17 cellular contexts compared by ENCODE assay signal in genomic region chr7:154568346-154568745, GRCh38.
DNase-seq lines count a peak whose midpoint lies in the region; TF ChIP-seq lines count a peak whose summit lies in the region.
"Had no signal": no experiment of that assay in that cellular context is flagged by ENCODE, and none has a peak within 500 bp of the region (broad histone marks: within the 10 kb centered on the region; RNA-seq: fewer than 3 reads in every experiment).

No MANE protein-coding gene starts in this region.

- no peak for TF ChIP-seq CTCF in right atrium auricular region (IDR thresholded peaks at IDR 0.05)

- no peaks in the 10 kb centered on the region for H3K36me3 ChIP-seq in H7 (replicated peaks; ENCODE audit: control insufficient read depth, insufficient read depth, low read length)
- no peaks in the 10 kb centered on the region for H3K36me3 ChIP-seq in right atrium auricular region
- no peaks in the 10 kb centered on the region for H3K36me3 ChIP-seq in MG63

- no peak overlapping the region for H3K4me3 ChIP-seq in H7 (ENCODE audit: insufficient read depth, low read depth, low read length)
- no peak overlapping the region for H3K4me3 ChIP-seq in right atrium auricular region
- H3K4me3 ChIP-seq in MG63, result no peak overlapping the region

- no peaks in the 10 kb centered on the region for H3K4me1 ChIP-seq in right atrium auricular region

- H3K27ac ChIP-seq in substantia nigra (ENCODE audit: low read depth, low read length, poor library complexity, severe bottlenecking), result peak overlapping the region; percentile 54
- no peak overlapping the region for H3K27ac ChIP-seq in right atrium auricular region
- H3K27ac ChIP-seq: KMS-11 had no signal

- DNase-seq in Daoy (ENCODE audit: low read depth) (peak; percentile 49), SW480 (ENCODE audit: low spot score) (peak; percentile 60), medulla oblongata (ENCODE audit: extremely low spot score) (peak; percentile 45), substantia nigra (lab: John Stamatoyannopoulos, UW) (peak in 10 of 49 donors; percentile 12 to 64 (median 26)), H7 (no peak), right atrium auricular region (ENCODE audit: low spot score) (no peak), MG63 (no peak)
- DNase-seq: H9, HFFc6, IMR-90, NCI-H1105, NCI-H146, NCI-H2029 treated with DMSO at 0.1 percent for 48 hours, NCI-H226, NCI-H510A treated with DMSO at 0.1 percent for 48 hours, NCI-H748 treated with DMSO at 0.1 percent for 48 hours had no signal

- H3K9me3 ChIP-seq in right atrium auricular region, result no peaks in the 10 kb centered on the region
- H3K9me3 ChIP-seq in MG63, result no peaks in the 10 kb centered on the region

- H3K27me3 ChIP-seq in H7 (ENCODE audit: control insufficient read depth, insufficient read depth, low read length) (no peaks in the 10 kb centered on the region), right atrium auricular region (no peaks in the 10 kb centered on the region), MG63 (no peaks in the 10 kb centered on the region)

Comparison
In these comparisons a context has a peak if more than half of its experiments do, and no peak if none do; other contexts are left out.
1. DNase-seq: peak in Daoy (single experiment), SW480 (single experiment) and medulla oblongata (single experiment); none in H7 (single experiment), right atrium auricular region (single experiment) and MG63 (single experiment).